8 cellular contexts compared by ENCODE assay signal in the genomic region with DNA sequence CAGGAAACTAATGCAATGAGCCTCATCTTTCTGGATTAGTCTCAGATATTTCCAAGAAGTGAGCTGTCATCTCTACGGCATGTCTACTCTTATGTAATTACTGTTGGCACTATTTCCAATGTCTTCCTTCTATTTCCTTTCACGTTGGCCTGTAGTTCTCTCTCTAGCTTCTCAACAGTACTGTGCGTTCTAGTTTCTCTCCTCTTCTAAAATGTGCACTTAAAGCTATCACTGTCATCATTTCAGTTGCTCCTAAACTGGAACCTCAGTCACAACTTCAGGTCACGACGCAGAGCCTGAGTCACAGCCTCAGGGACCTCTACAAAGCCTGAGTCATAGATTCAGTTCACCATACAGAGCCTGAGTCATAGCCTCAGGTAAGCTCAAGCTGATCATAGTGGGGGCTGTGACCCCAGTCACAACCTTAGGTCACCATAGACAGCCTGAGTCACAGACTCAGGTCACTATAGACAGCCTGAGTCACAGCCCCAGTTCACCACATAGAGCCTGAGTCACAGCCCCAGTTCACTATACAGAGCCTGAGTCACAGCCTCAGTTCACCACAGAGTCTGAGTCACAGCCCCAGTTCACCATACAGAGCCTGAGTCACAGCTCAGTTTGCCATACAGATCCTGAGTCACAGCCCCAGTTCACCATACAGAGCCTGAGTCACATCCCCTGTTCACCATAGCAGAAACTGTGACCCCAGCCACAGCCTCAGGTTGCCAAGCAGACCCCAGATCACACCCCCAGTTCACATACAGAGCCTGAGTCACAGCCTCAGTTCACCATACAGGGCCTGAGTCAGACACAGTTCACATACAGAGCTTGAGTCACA. TPM values are rescaled to one million over a fixed set of nuclear protein-coding genes. Genes with fewer than 3 reads are reported as not detected.
DNase-seq lines count a peak whose midpoint lies in the region; ATAC-seq, FAIRE-seq and TF ChIP-seq lines count a peak whose summit lies in the region.

No MANE protein-coding gene starts in this region.

- CTCF ChIA-PET in mammary epithelial cell (lab: Charles Lee; ENCODE audit: low non-redundant PET): no interaction called here

- 3% methylated on average over 5 of the region's 5 CpGs for WGBS in mammary epithelial cell (ENCODE audit: low coverage, missing lambda C conversion rate)
- WGBS in aorta, 2 donors: 82 to 85% methylated on average over 5 of the region's 5 CpGs

- H3K9me3 ChIP-seq in mammary epithelial cell (replicated peaks; ENCODE audit: insufficient read depth, low read length) (peaks cover 34% of the 10 kb centered on the region), aorta (ENCODE audit: control insufficient read depth, low read length) (peaks cover 1% of the 10 kb centered on the region)

- no TSS peak for BruUV-seq in mammary epithelial cell (replicated peaks; lab: Mats Ljungman, UMichigan)

- H3K4me1 ChIP-seq in mammary epithelial cell (ENCODE audit: insufficient read depth, low read length) (peaks cover 14% of the 10 kb centered on the region), aorta (ENCODE audit: control insufficient read depth in 1 of 2, insufficient read depth in 2 of 2, low read length in 2 of 2) (no peaks in the 10 kb centered on the region)

- H3K27ac ChIP-seq in mammary epithelial cell (ENCODE audit: insufficient read depth, low read depth, low read length) (peak overlapping the region; percentile 86), aorta (ENCODE audit: low read depth in 1 of 2, low read length in 2 of 2) (no peak overlapping the region)

- no peaks in the 10 kb centered on the region for H3K36me3 Mint-ChIP-seq in natural killer cell

- H2AFZ ChIP-seq in mammary epithelial cell (ENCODE audit: low read depth, low read length): no peak overlapping the region

- peaks cover 14 to 20% of the 10 kb centered on the region in 2 donors for H3K4me1 Mint-ChIP-seq in natural killer cell

- no peak overlapping the region for H3K4me3 Mint-ChIP-seq in natural killer cell

- H3K27me3 ChIP-seq in mammary epithelial cell (ENCODE audit: insufficient read depth, low read length): no peaks in the 10 kb centered on the region
- no peaks in the 10 kb centered on the region for H3K27me3 ChIP-seq in aorta (ENCODE audit: control insufficient read depth in 1 of 2, insufficient read depth in 2 of 2, low read length in 1 of 2)

- dilution Hi-C loops in mammary epithelial cell (cut with HindIII; ENCODE audit: low sequenced_read_pairs): loop anchor here (25.0 kb wide), 1 partner anchor 172 kb away; no protein-coding TSS in a partner anchor

- peaks cover 16 to 22% of the 10 kb centered on the region in 2 donors for H3K27me3 Mint-ChIP-seq in natural killer cell (ENCODE audit: low read depth in 2 of 2)

- no peak overlapping the region for H3K9ac ChIP-seq in mammary epithelial cell (ENCODE audit: insufficient read depth, low read length)

- H3K27ac Mint-ChIP-seq in natural killer cell: peak overlapping the region; percentile 79 to 80

- peak; percentile 75 to 88 (median 83) for ATAC-seq in natural killer cell
- peak; percentile 43 for ATAC-seq in aorta (ENCODE audit: low FRiP score)
- ATAC-seq in HG02981 (IDR thresholded peaks at IDR 0.05; ENCODE audit: unreplicated experiment): no peak

- H3K4me3 ChIP-seq in mammary epithelial cell (replicated peaks in 1 of 3; ENCODE audit: insufficient read depth in 1 of 3, low read depth in 2 of 3, low read length in 3 of 3) (no peak overlapping the region), aorta (ENCODE audit: low read length in 2 of 2) (no peak overlapping the region)

- peaks cover 69% of the 10 kb centered on the region for H3K79me2 ChIP-seq in mammary epithelial cell (ENCODE audit: insufficient read depth, low read length)

- H3K9me3 Mint-ChIP-seq in natural killer cell: peaks cover 0 to 3% of the 10 kb centered on the region in 2 donors

- intact Hi-C loops in mammary epithelial cell (cut with micrococcal nuclease): no loop called here
- intact Hi-C loops in natural killer cell (cut with micrococcal nuclease): no loop called here
- intact Hi-C loops in aorta (cut with DNase I): no loop called here

- no peak overlapping the region for H3K4me2 ChIP-seq in mammary epithelial cell (ENCODE audit: insufficient read depth, low read depth, low read length)

- peak; percentile 47 for DNase-seq in CD1c-positive myeloid dendritic cell (ENCODE audit: extremely low spot score)
- peak; percentile 62 for DNase-seq in RCC 7860 (ENCODE audit: low spot score)
- DNase-seq in mammary epithelial cell: peak; percentile 97
- peak; percentile 27 for DNase-seq in natural killer cell
- peak; percentile 45 to 65 for DNase-seq in aorta
- DNase-seq in GM19239 (ENCODE audit: insufficient read length, low spot score): no peak
- no peak for DNase-seq in NCI-H524 treated with DMSO at 0.1 percent for 48 hours (lab: John Stamatoyannopoulos, UW)

- peaks cover 4% of the 10 kb centered on the region for H3K36me3 ChIP-seq in mammary epithelial cell (ENCODE audit: insufficient read depth, low read length)
- no peaks in the 10 kb centered on the region for H3K36me3 ChIP-seq in aorta (ENCODE audit: control insufficient read depth in 1 of 2, insufficient read depth in 2 of 2, low read length in 1 of 2)

- in situ Hi-C loops in mammary epithelial cell (cut with MboI; ENCODE audit: low sequenced_read_pairs in 2 of 2): loop anchor here (10.0 to 25.0 kb wide), 2 partner anchors 130 to 447 kb away; no protein-coding TSS in a partner anchor

- FAIRE-seq in RCC 7860 (lab: Jason Lieb, UNC) (no peak), GM19239 (lab: Jason Lieb, UNC) (no peak)

- TF ChIP-seq CTCF in mammary epithelial cell (conservative IDR thresholded peaks at IDR 0.05 in 1 of 2, IDR thresholded peaks at IDR 0.05 in 1 of 2; ENCODE audit: extremely low read depth in 1 of 2, insufficient read depth in 1 of 2, low read depth in 1 of 2, low read length in 2 of 2) (no peak), natural killer cell (IDR thresholded peaks at IDR 0.05) (no peak)

- H4K20me1 ChIP-seq in mammary epithelial cell (ENCODE audit: insufficient read depth, low read length): no peaks in the 10 kb centered on the region

RNA-seq across cellular contexts. Expression of gene WNT9A, which starts 13.0 kb away (rescaled TPM):
- total RNA-seq in mammary epithelial cell: 1 to 10 TPM; 7.1 to 7.2 TPM
- 15.4 TPM for polyA plus RNA-seq in mammary epithelial cell
- polyA minus RNA-seq in mammary epithelial cell: 19.7 TPM
- not detected for total RNA-seq in natural killer cell
- 1 to 10 TPM in 1 of 2 donors, under 1 TPM in 1; 0.94 to 3.5 TPM for total RNA-seq in aorta
- polyA plus RNA-seq in aorta: under 1 TPM; 0.13 to 0.38 TPM

Comparison
In these comparisons a context has a peak if more than half of its experiments do, and no peak if none do; other contexts are left out.
1. DNase-seq: peak in CD1c-positive myeloid dendritic cell (single experiment), RCC 7860 (single experiment), mammary epithelial cell (single experiment), natural killer cell (single experiment) and aorta (2 of 2); none in GM19239 (single experiment) and NCI-H524 treated with DMSO at 0.1 percent for 48 hours (single experiment).